Comparison of ENCODE assay signal across 8 cellular contexts in the genomic region with DNA sequence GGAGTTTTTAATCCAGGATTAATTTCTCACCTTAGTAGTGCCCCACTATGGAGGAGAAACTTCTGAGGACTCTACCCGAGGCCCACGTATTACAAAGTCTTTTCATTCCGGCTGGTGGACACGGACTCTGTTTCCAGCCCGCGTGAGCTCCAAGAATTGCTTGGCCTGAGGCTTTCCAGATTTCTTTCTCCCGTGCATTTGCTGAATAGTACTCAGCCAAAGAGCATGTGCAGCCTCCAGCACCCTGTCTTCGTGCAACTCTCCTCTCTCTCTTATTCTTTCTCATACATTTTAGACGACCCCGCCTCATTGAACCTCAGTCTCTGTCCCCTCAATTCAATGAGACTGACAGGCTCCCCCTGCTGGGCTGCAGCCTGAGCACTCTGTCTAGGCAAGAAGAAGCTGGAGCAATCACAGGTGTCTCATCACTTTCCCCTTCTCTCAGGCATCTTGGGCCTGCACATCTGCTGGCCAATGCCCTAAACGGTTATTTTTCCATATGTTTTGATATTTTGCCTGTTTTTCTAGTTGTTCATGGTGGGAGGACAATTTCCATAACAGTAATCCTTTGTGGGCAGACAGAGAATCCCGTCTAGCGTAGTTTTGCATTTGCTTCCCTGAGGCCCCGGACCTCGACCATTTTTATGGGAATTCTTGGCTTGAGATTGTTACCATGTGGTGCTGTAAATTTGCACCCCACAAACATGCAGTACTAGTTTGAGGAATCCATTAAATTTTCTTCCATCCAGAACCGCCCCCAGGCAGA.
DNase-seq lines count a peak whose midpoint lies in the region; ATAC-seq and TF ChIP-seq lines count a peak whose summit lies in the region.

No MANE protein-coding gene starts in this region.

- peak; percentile 63 for TF ChIP-seq CTCF in coronary artery (IDR thresholded peaks at IDR 0.05)

- peaks cover 2% of the 10 kb centered on the region for H3K4me1 ChIP-seq in ACC112 (ENCODE audit: control insufficient read depth, insufficient read depth, low read length, unreplicated experiment)

- H3K27ac ChIP-seq in ACC112 (ENCODE audit: low read depth, low read length) (no peak overlapping the region), coronary artery (no peak overlapping the region)

- no peaks in the 10 kb centered on the region for H3K27me3 ChIP-seq in ACC112 (ENCODE audit: insufficient read depth, low read length)

- H3K79me2 ChIP-seq in ACC112 (ENCODE audit: control insufficient read depth, insufficient read depth, low read length, unreplicated experiment): no peaks in the 10 kb centered on the region

- H3K4me3 ChIP-seq in ACC112 (ENCODE audit: low read depth, low read length) (peak overlapping the region; percentile 45), coronary artery (peak overlapping the region; percentile 50)

- ATAC-seq in GM18502 (IDR thresholded peaks at IDR 0.05; ENCODE audit: poor library complexity, unreplicated experiment): peak; percentile 54
- ATAC-seq in HG03135 (IDR thresholded peaks at IDR 0.05; ENCODE audit: unreplicated experiment): no peak

- peak; percentile 10 for DNase-seq in NCI-H128 (lab: John Stamatoyannopoulos, UW; ENCODE audit: unreplicated experiment)
- DNase-seq in activated CD4-positive, alpha-beta T cell treated with anti-CD3 and anti-CD28 coated beads for 4 hours: peak; percentile 70 to 71
- DNase-seq in coronary artery (ENCODE audit: low spot score): no peak
- peak; percentile 87 for DNase-seq in medulla oblongata (ENCODE audit: extremely low spot score)
- DNase-seq in stimulated activated CD8-positive, alpha-beta memory T cell treated with anti-CD3 and anti-CD28 coated beads, Interleukin-2, amount 100 ng/mL, for 48 hours (ENCODE audit: low read depth in 2 of 2): peak; percentile 56 to 66

- H3K36me3 ChIP-seq in ACC112 (ENCODE audit: insufficient read depth, low read length): no peaks in the 10 kb centered on the region

- peak overlapping the region; percentile 16 for H2AFZ ChIP-seq in ACC112 (ENCODE audit: low read length, unreplicated experiment)
